20 cellular contexts compared by ENCODE assay signal in genomic region chr2:239313776-239314175, GRCh38.
DNase-seq lines count a peak whose midpoint lies in the region; ATAC-seq and TF ChIP-seq lines count a peak whose summit lies in the region.
"Had no signal": no experiment of that assay in that cellular context is flagged by ENCODE, and none has a peak within 500 bp of the region (broad histone marks: within the 10 kb centered on the region; RNA-seq: fewer than 3 reads in every experiment).

No MANE protein-coding gene starts in this region.

- H3K27me3 ChIP-seq in esophagus muscularis mucosa (no peaks in the 10 kb centered on the region), uterus (no peaks in the 10 kb centered on the region), osteoblast (ENCODE audit: insufficient read depth, low read length) (no peaks in the 10 kb centered on the region)
- H3K27me3 ChIP-seq: colonic mucosa, neural progenitor cell had no signal

- TF ChIP-seq POLR2A in esophagus muscularis mucosa (IDR thresholded peaks at IDR 0.05; ENCODE audit: low read depth) (no peak), uterus (IDR thresholded peaks at IDR 0.05) (no peak)

- H3K9me3 ChIP-seq in esophagus muscularis mucosa (no peaks in the 10 kb centered on the region), uterus (no peaks in the 10 kb centered on the region), osteoblast (ENCODE audit: low read depth, low read length) (no peaks in the 10 kb centered on the region)
- H3K9me3 ChIP-seq: colonic mucosa had no signal

- H3K4me2 ChIP-seq in osteoblast (ENCODE audit: insufficient read depth, low read length): no peak overlapping the region
- H3K4me2 ChIP-seq: neural progenitor cell had no signal

- intact Hi-C loops in cardiac septum (cut with DNase I) (loop anchor here (5.0 kb wide), 1 partner anchor 84 kb away; no protein-coding TSS in a partner anchor), left ventricle myocardium superior (cut with micrococcal nuclease) (no loop called here), esophagus muscularis mucosa (cut with DNase I) (no loop called here), uterus (cut with DNase I; ENCODE audit: low total_unique reads) (no loop called here)

- peaks cover 21% of the 10 kb centered on the region for H3K4me1 Mint-ChIP-seq in progenitor cell of endocrine pancreas (ENCODE audit: low read depth)

- peak overlapping the region; percentile 82 to 92 (median 90) for H3K27ac ChIP-seq in esophagus muscularis mucosa (replicated peaks in 1 of 4)
- H3K27ac ChIP-seq in uterus: peak overlapping the region; percentile 81 to 94
- H3K27ac ChIP-seq in osteoblast (ENCODE audit: low read depth, low read length): no peak overlapping the region
- H3K27ac ChIP-seq: colonic mucosa, neural progenitor cell had no signal

- no peak for TF ChIP-seq EP300 in esophagus muscularis mucosa (IDR thresholded peaks at IDR 0.05)

- no peak overlapping the region for H3K4me3 Mint-ChIP-seq in progenitor cell of endocrine pancreas (ENCODE audit: low read depth)
- H3K4me3 Mint-ChIP-seq: CD14-positive monocyte, neural progenitor cell had no signal

- H3K4me1 ChIP-seq in esophagus muscularis mucosa (peaks cover 68 to 87% (median 83%) of the 10 kb centered on the region in 4 donors), uterus (peaks cover 22 to 27% of the 10 kb centered on the region in 2 donors), osteoblast (ENCODE audit: insufficient read depth, low read length) (peaks cover 12% of the 10 kb centered on the region)
- H3K4me1 ChIP-seq: colonic mucosa had no signal

- H3K9me3 Mint-ChIP-seq in progenitor cell of endocrine pancreas (ENCODE audit: low read depth): peaks cover 17% of the 10 kb centered on the region

- no peak overlapping the region for H3K4me3 ChIP-seq in esophagus muscularis mucosa
- no peak overlapping the region for H3K4me3 ChIP-seq in uterus
- H3K4me3 ChIP-seq in osteoblast (ENCODE audit: insufficient read depth, low read length): no peak overlapping the region
- H3K4me3 ChIP-seq: colonic mucosa, neural progenitor cell had no signal

- ATAC-seq in left ventricle myocardium superior: no peak

- H3K36me3 Mint-ChIP-seq in progenitor cell of endocrine pancreas (ENCODE audit: insufficient read depth): peaks cover 18% of the 10 kb centered on the region

- H3K36me3 ChIP-seq in esophagus muscularis mucosa: no peaks in the 10 kb centered on the region
- no peaks in the 10 kb centered on the region for H3K36me3 ChIP-seq in uterus
- H3K36me3 ChIP-seq in osteoblast (ENCODE audit: insufficient read depth, low read length): no peaks in the 10 kb centered on the region
- H3K36me3 ChIP-seq: colonic mucosa, neural progenitor cell had no signal

- WGBS in esophagus muscularis mucosa: 100% methylated on average over 1 of the region's 5 CpGs

- no peak overlapping the region for H2AFZ ChIP-seq in osteoblast (ENCODE audit: low read length)
- H2AFZ ChIP-seq: neural progenitor cell had no signal

- DNase-seq in cardiac septum (ENCODE audit: low spot score) (peak; percentile 51), left ventricle myocardium superior (no peak), esophagus muscularis mucosa (ENCODE audit: extremely low spot score) (no peak), progenitor cell of endocrine pancreas (ENCODE audit: low spot score, unreplicated experiment) (peak; percentile 4), uterus (peak in 1 of 2 donors; percentile 22), superior temporal gyrus (ENCODE audit: extremely low spot score) (no peak), NCI-H2227 (lab: John Stamatoyannopoulos, UW; ENCODE audit: unreplicated experiment) (no peak), osteoblast (ENCODE audit: insufficient read length, low spot score, missing footprints) (no peak)
- DNase-seq: activated CD4-positive, alpha-beta T cell treated with anti-CD3 and anti-CD28 coated beads for 4 hours; activated naive CD4-positive, alpha-beta T cell treated with anti-CD3 and anti-CD28 coated beads, Interleukin-2, amount 50 U/mL, for 16 hours; foreskin fibroblast; GF-D8; KBM-7; kidney; NCI-H187 treated with DMSO at 0.1 percent for 48 hours; RPMI8226; stimulated activated naive CD4-positive, alpha-beta T cell had no signal

- H3K27me3 Mint-ChIP-seq in progenitor cell of endocrine pancreas: no peaks in the 10 kb centered on the region

- no peaks in the 10 kb centered on the region for H4K20me1 ChIP-seq in osteoblast (ENCODE audit: insufficient read depth, low read length)

- peaks cover 18% of the 10 kb centered on the region for H3K79me2 ChIP-seq in osteoblast (ENCODE audit: insufficient read depth, low read length)

- no peak overlapping the region for H3K27ac Mint-ChIP-seq in progenitor cell of endocrine pancreas
- H3K27ac Mint-ChIP-seq: neural progenitor cell had no signal

- TF ChIP-seq CTCF in esophagus muscularis mucosa (IDR thresholded peaks at IDR 0.05): no peak
- TF ChIP-seq CTCF in progenitor cell of endocrine pancreas (IDR thresholded peaks at IDR 0.05; ENCODE audit: unreplicated experiment): no peak
- no peak for TF ChIP-seq CTCF in uterus (IDR thresholded peaks at IDR 0.05)
- no peak for TF ChIP-seq CTCF in osteoblast (IDR thresholded peaks at IDR 0.05; ENCODE audit: extremely low read depth, low read depth, low read length)

Comparison
In these comparisons a context has a peak if more than half of its experiments do, and no peak if none do; other contexts are left out.
1. DNase-seq: peak in cardiac septum (single experiment) and progenitor cell of endocrine pancreas (single experiment); none in left ventricle myocardium superior (single experiment), esophagus muscularis mucosa (single experiment), superior temporal gyrus (single experiment), NCI-H2227 (single experiment) and osteoblast (single experiment).